ENCODE assay signal across 13 cellular contexts in the genomic region with DNA sequence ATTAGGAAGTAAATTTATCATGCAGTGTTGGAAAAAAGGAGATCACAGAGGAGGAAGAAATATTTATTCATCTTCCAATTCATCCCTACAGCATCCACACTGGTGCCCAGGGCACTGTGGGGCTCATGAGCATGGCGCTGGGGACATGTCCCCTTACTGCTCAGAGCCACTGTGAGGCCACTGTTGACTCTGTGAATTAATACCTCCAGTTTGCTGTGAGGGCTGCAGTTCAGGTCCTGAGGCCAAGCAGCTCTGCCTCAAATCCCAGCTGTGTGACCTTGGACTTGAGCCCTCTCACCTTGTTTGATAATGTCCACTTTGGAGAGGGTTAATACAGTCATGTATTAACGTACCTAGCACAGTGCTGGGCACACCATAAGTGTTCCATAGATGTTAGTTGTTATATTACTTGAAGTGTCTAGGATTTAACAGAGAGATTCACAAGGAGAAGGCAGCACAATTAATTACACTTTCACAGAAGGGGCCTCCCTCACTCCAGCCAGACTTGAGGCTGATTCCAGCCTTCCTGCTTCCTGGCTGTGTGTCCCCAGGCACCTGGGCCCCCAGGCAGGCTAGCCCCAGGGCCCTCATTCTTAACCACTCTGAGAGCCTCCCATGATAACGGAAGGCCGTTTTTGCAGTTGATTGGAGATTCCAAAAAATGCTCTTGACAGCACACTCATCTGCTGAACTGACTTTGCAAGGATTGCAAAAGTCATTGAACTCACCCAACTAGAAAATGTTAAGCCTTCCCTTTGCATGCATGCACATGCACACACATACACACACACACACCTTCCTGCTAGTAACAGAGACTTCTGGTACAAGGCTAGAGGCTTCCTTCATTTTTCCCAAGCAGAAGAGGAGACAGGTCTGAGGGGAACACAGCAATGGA.
DNase-seq lines count a peak whose midpoint lies in the region; ATAC-seq and TF ChIP-seq lines count a peak whose summit lies in the region.
"Had no signal": no experiment of that assay in that cellular context is flagged by ENCODE, and none has a peak within 500 bp of the region (broad histone marks: within the 10 kb centered on the region; RNA-seq: fewer than 3 reads in every experiment).

No MANE protein-coding gene starts in this region.

- no peaks in the 10 kb centered on the region for H3K9me3 Mint-ChIP-seq in nephron
- H3K9me3 Mint-ChIP-seq: activated CD4-positive, alpha-beta memory T cell treated with anti-CD3 and anti-CD28 coated beads for 36 hours had no signal

- peaks cover 28% of the 10 kb centered on the region for H3K36me3 Mint-ChIP-seq in nephron (ENCODE audit: low read depth)

- TF ChIP-seq CTCF in AG09309 (IDR thresholded peaks at IDR 0.05; ENCODE audit: control insufficient read depth, insufficient read depth, low read depth, low read length, missing control alignments) (no peak), epithelial cell of esophagus (IDR thresholded peaks at IDR 0.05; ENCODE audit: insufficient read depth, low read depth, low read length, missing control alignments) (no peak), nephron (IDR thresholded peaks at IDR 0.05; ENCODE audit: unreplicated experiment in 3 of 3) (no peak)

- H3K4me1 Mint-ChIP-seq in nephron: peaks cover 43% of the 10 kb centered on the region

- H3K4me3 ChIP-seq in AG09309 (ENCODE audit: control insufficient read depth, low read depth, low read length) (no peak overlapping the region), epithelial cell of esophagus (ENCODE audit: low read length) (no peak overlapping the region)
- H3K4me3 ChIP-seq: ovary had no signal

- no peaks in the 10 kb centered on the region for H3K27me3 Mint-ChIP-seq in nephron (ENCODE audit: low read depth)
- H3K27me3 Mint-ChIP-seq: activated CD4-positive, alpha-beta memory T cell treated with anti-CD3 and anti-CD28 coated beads for 36 hours had no signal

- H3K27ac Mint-ChIP-seq in nephron: peak overlapping the region; percentile 72 to 88 (median 74)
- H3K27ac Mint-ChIP-seq: activated CD4-positive, alpha-beta memory T cell treated with anti-CD3 and anti-CD28 coated beads for 36 hours had no signal

- DNase-seq in AG09309 (ENCODE audit: low read depth) (peak; percentile 25), NCI-H226 (peak; percentile 66), epithelial cell of esophagus (ENCODE audit: low read depth) (peak; percentile 93), GDM1 (lab: John Stamatoyannopoulos, UW) (no peak)
- no peak for DNase-seq in activated CD4-positive, CD25-positive, alpha-beta regulatory T cell (lab: John Stamatoyannopoulos, UW)
- DNase-seq: NCI-H1436 treated with DMSO at 0.1 percent for 48 hours, NCI-H82 had no signal

- no peak overlapping the region for H3K4me3 Mint-ChIP-seq in nephron
- H3K4me3 Mint-ChIP-seq: activated CD4-positive, alpha-beta memory T cell treated with anti-CD3 and anti-CD28 coated beads for 36 hours; CD14-positive monocyte had no signal

- ATAC-seq in GM21717 (IDR thresholded peaks at IDR 0.05; ENCODE audit: unreplicated experiment) (no peak), HG02870 (IDR thresholded peaks at IDR 0.05; ENCODE audit: unreplicated experiment) (no peak)

Comparison
In these comparisons a context has a peak if more than half of its experiments do, and no peak if none do; other contexts are left out.
1. DNase-seq: peak in AG09309 (single experiment), NCI-H226 (single experiment) and epithelial cell of esophagus (single experiment); none in activated CD4-positive, CD25-positive, alpha-beta regulatory T cell (0 of 4) and GDM1 (single experiment).